1 cellular context compared by ENCODE assay signal in the genomic region with DNA sequence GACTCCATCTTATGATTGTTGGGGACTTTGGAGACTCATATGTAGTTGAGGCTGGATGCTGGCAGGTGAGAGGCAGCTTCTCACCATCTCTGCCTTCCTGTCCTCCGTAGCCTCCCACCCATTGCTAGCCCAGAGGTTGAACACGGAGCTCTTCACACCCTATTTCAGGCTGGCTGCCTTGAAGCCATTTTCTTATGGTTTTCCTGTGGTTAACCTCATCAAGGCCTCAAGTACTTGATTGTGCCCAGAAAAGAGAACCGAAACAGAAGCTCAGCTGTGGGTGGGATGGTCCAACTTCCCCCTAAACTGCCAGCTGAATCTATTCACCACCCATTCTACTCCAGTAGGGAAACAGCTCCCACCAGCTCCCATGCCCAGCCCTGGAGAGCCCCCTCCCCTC.
TF ChIP-seq lines count a peak whose summit lies in the region.

No MANE protein-coding gene starts in this region.

TF ChIP-seq in SK-N-SH, 30 proteins besides CTCF, POLR2A, EP300 and RAD21 (continued from another document):
- TF ChIP-seq, protein P1, sequence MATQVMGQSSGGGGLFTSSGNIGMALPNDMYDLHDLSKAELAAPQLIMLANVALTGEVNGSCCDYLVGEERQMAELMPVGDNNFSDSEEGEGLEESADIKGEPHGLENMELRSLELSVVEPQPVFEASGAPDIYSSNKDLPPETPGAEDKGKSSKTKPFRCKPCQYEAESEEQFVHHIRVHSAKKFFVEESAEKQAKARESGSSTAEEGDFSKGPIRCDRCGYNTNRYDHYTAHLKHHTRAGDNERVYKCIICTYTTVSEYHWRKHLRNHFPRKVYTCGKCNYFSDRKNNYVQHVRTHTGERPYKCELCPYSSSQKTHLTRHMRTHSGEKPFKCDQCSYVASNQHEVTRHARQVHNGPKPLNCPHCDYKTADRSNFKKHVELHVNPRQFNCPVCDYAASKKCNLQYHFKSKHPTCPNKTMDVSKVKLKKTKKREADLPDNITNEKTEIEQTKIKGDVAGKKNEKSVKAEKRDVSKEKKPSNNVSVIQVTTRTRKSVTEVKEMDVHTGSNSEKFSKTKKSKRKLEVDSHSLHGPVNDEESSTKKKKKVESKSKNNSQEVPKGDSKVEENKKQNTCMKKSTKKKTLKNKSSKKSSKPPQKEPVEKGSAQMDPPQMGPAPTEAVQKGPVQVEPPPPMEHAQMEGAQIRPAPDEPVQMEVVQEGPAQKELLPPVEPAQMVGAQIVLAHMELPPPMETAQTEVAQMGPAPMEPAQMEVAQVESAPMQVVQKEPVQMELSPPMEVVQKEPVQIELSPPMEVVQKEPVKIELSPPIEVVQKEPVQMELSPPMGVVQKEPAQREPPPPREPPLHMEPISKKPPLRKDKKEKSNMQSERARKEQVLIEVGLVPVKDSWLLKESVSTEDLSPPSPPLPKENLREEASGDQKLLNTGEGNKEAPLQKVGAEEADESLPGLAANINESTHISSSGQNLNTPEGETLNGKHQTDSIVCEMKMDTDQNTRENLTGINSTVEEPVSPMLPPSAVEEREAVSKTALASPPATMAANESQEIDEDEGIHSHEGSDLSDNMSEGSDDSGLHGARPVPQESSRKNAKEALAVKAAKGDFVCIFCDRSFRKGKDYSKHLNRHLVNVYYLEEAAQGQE (IDR thresholded peaks at IDR 0.05; ENCODE audit: low read depth, low read length): no peak
- TF ChIP-seq, protein P2, sequence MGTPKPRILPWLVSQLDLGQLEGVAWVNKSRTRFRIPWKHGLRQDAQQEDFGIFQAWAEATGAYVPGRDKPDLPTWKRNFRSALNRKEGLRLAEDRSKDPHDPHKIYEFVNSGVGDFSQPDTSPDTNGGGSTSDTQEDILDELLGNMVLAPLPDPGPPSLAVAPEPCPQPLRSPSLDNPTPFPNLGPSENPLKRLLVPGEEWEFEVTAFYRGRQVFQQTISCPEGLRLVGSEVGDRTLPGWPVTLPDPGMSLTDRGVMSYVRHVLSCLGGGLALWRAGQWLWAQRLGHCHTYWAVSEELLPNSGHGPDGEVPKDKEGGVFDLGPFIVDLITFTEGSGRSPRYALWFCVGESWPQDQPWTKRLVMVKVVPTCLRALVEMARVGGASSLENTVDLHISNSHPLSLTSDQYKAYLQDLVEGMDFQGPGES (IDR thresholded peaks at IDR 0.05; ENCODE audit: low read depth, low read length): no peak
- no peak for TF ChIP-seq NFIC (IDR thresholded peaks at IDR 0.05; ENCODE audit: borderline replicate concordance)
- TF ChIP-seq TCF12 (IDR thresholded peaks at IDR 0.05): no peak
- no peak for TF ChIP-seq GABPA (IDR thresholded peaks at IDR 0.05; ENCODE audit: low read depth)
- TF ChIP-seq FOSL2 (IDR thresholded peaks at IDR 0.05; ENCODE audit: borderline replicate concordance, low read depth): no peak
- TF ChIP-seq ELF1 (IDR thresholded peaks at IDR 0.05): no peak
- TF ChIP-seq YY1 (IDR thresholded peaks at IDR 0.05; ENCODE audit: low read depth): no peak
- TF ChIP-seq SIN3A (IDR thresholded peaks at IDR 0.05; ENCODE audit: borderline replicate concordance, low read depth, low read length): no peak
- no peak for TF ChIP-seq NRF1 (IDR thresholded peaks at IDR 0.05; ENCODE audit: low read depth, low read length)
- TF ChIP-seq, protein P3, sequence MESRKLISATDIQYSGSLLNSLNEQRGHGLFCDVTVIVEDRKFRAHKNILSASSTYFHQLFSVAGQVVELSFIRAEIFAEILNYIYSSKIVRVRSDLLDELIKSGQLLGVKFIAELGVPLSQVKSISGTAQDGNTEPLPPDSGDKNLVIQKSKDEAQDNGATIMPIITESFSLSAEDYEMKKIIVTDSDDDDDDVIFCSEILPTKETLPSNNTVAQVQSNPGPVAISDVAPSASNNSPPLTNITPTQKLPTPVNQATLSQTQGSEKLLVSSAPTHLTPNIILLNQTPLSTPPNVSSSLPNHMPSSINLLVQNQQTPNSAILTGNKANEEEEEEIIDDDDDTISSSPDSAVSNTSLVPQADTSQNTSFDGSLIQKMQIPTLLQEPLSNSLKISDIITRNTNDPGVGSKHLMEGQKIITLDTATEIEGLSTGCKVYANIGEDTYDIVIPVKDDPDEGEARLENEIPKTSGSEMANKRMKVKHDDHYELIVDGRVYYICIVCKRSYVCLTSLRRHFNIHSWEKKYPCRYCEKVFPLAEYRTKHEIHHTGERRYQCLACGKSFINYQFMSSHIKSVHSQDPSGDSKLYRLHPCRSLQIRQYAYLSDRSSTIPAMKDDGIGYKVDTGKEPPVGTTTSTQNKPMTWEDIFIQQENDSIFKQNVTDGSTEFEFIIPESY (IDR thresholded peaks at IDR 0.05; ENCODE audit: borderline replicate concordance, low read depth): no peak
